ENCODE assay signal across 28 cellular contexts in the genomic region with DNA sequence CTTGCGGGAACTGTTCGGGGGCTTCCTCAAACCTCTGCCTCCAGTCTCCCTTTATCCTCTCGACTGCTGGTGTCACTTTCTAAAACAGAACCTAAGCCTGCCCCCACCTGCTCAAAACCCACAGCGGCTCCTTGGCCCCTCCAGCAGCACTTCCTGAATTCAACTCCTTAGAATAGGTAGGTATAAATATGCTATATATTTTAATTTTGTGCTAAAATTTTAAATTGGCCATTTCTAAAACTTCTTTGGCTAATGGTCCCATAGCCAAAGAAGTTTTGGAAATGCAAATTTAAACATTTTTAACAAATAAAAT.
"Had no signal": no experiment of that assay in that cellular context is flagged by ENCODE, and none has a peak within 500 bp of the region (broad histone marks: within the 10 kb centered on the region; RNA-seq: fewer than 3 reads in every experiment).

No MANE protein-coding gene starts in this region.

- H3K9me3 ChIP-seq: ascending aorta had no signal

- H3K4me3 ChIP-seq: ascending aorta, cardiac muscle cell, PC-9 had no signal

- H3K4me1 ChIP-seq: ascending aorta had no signal

- H3K4me3 Mint-ChIP-seq: activated CD4-positive, alpha-beta T cell treated with anti-CD3 and anti-CD28 coated beads, Interleukin-2, amount 10 ng/mL, durations not matched to agents 24 days and 14 days; activated naive CD4-positive, alpha-beta T cell treated with anti-CD3 and anti-CD28 coated beads, Interleukin-2, amount 50 U/mL, for 24 hours; activated naive CD8-positive, alpha-beta T cell treated with anti-CD3 and anti-CD28 coated beads, Interleukin-2, amount 10 ng/mL, durations not matched to agents 7 days and 5 days; activated T-cell treated with anti-CD3 and anti-CD28 coated beads, Interleukin-2, amount 50 U/mL, for 72 hours; activated T-helper 17 cell treated with anti-CD3 and anti-CD28 coated beads, Interleukin-2, amount 50 U/mL, for 72 hours; central memory CD8-positive, alpha-beta T cell had no signal

- H3K27me3 Mint-ChIP-seq: activated naive CD4-positive, alpha-beta T cell treated with anti-CD3 and anti-CD28 coated beads, Interleukin-2, amount 50 U/mL, for 24 hours had no signal

- H2AFZ ChIP-seq: PC-9 had no signal

- H3K36me3 ChIP-seq: ascending aorta, cardiac muscle cell had no signal

- H3K27ac ChIP-seq: ascending aorta, cardiac muscle cell, PC-9, RWPE1 had no signal

- DNase-seq: activated CD4-positive, alpha-beta T cell treated with anti-CD3 and anti-CD28 coated beads, Interleukin-2, amount 10 ng/mL, durations not matched to agents 24 days and 14 days; activated CD4-positive, alpha-beta T cell treated with anti-CD3 and anti-CD28 coated beads, Interleukin-2, amount 50 U/mL, for 4 hours; activated gamma-delta T cell; activated naive CD4-positive, alpha-beta T cell treated with Interleukin-2 at 50 U/mL for 16 hours; activated naive CD8-positive, alpha-beta T cell treated with anti-CD3 and anti-CD28 coated beads, Interleukin-2, amount 10 ng/mL, durations not matched to agents 7 days and 5 days; activated T-cell treated with anti-CD3 and anti-CD28 coated beads, Interleukin-2, amount 50 U/mL, for 1 hour; activated T-cell treated with anti-CD3 and anti-CD28 coated beads, Interleukin-2, amount 50 U/mL, for 72 hours; amygdala; KG1; MM.1S; MV-4-11; NCI-H1092; NCI-H1436 treated with DMSO at 0.1 percent for 48 hours; NCI-H1694 treated with DMSO at 0.1 percent for 48 hours; NCI-H2029; NCI-H510A; NK-92 treated with Interleukin-12 subunit alpha and Interleukin-12 subunit beta, amount 100 ng/mL, for 24 hours; PC-9; SIG-M5; T1000 had no signal

- H3K4me1 Mint-ChIP-seq: activated CD4-positive, alpha-beta T cell treated with anti-CD3 and anti-CD28 coated beads, Interleukin-2, amount 10 ng/mL, durations not matched to agents 24 days and 14 days; activated naive CD4-positive, alpha-beta T cell treated with anti-CD3 and anti-CD28 coated beads, Interleukin-2, amount 50 U/mL, for 24 hours; activated T-helper 17 cell treated with anti-CD3 and anti-CD28 coated beads, Interleukin-2, amount 50 U/mL, for 72 hours; central memory CD8-positive, alpha-beta T cell had no signal

- H3K4me2 ChIP-seq: PC-9 had no signal

- FAIRE-seq: RCC 7860 had no signal

- H3K9me3 Mint-ChIP-seq: activated CD4-positive, alpha-beta T cell treated with anti-CD3 and anti-CD28 coated beads, Interleukin-2, amount 10 ng/mL, durations not matched to agents 24 days and 14 days; activated naive CD4-positive, alpha-beta T cell treated with anti-CD3 and anti-CD28 coated beads, Interleukin-2, amount 50 U/mL, for 24 hours; activated naive CD8-positive, alpha-beta T cell treated with anti-CD3 and anti-CD28 coated beads, Interleukin-2, amount 10 ng/mL, durations not matched to agents 7 days and 5 days; activated T-cell treated with anti-CD3 and anti-CD28 coated beads, Interleukin-2, amount 50 U/mL, for 72 hours; activated T-helper 17 cell treated with anti-CD3 and anti-CD28 coated beads, Interleukin-2, amount 50 U/mL, for 72 hours; central memory CD8-positive, alpha-beta T cell had no signal

- H3K27ac Mint-ChIP-seq: activated CD4-positive, alpha-beta T cell treated with anti-CD3 and anti-CD28 coated beads, Interleukin-2, amount 10 ng/mL, durations not matched to agents 24 days and 14 days; activated naive CD4-positive, alpha-beta T cell treated with anti-CD3 and anti-CD28 coated beads, Interleukin-2, amount 50 U/mL, for 24 hours; activated naive CD8-positive, alpha-beta T cell treated with anti-CD3 and anti-CD28 coated beads, Interleukin-2, amount 10 ng/mL, durations not matched to agents 7 days and 5 days; activated T-cell treated with anti-CD3 and anti-CD28 coated beads, Interleukin-2, amount 50 U/mL, for 72 hours; activated T-helper 17 cell treated with anti-CD3 and anti-CD28 coated beads, Interleukin-2, amount 50 U/mL, for 72 hours had no signal

- H3K27me3 ChIP-seq: ascending aorta, cardiac muscle cell had no signal

- H3K36me3 Mint-ChIP-seq: activated naive CD4-positive, alpha-beta T cell treated with anti-CD3 and anti-CD28 coated beads, Interleukin-2, amount 50 U/mL, for 24 hours; activated naive CD8-positive, alpha-beta T cell treated with anti-CD3 and anti-CD28 coated beads, Interleukin-2, amount 10 ng/mL, durations not matched to agents 7 days and 5 days had no signal

- ATAC-seq: activated T-cell treated with anti-CD3 and anti-CD28 coated beads, Interleukin-2, amount 50 U/mL, for 72 hours; activated T-helper 17 cell treated with anti-CD3 and anti-CD28 coated beads, Interleukin-2, amount 50 U/mL, for 72 hours; Right ventricle myocardium inferior had no signal
